ENCODE assay signal across 1 cellular context in the genomic region with DNA sequence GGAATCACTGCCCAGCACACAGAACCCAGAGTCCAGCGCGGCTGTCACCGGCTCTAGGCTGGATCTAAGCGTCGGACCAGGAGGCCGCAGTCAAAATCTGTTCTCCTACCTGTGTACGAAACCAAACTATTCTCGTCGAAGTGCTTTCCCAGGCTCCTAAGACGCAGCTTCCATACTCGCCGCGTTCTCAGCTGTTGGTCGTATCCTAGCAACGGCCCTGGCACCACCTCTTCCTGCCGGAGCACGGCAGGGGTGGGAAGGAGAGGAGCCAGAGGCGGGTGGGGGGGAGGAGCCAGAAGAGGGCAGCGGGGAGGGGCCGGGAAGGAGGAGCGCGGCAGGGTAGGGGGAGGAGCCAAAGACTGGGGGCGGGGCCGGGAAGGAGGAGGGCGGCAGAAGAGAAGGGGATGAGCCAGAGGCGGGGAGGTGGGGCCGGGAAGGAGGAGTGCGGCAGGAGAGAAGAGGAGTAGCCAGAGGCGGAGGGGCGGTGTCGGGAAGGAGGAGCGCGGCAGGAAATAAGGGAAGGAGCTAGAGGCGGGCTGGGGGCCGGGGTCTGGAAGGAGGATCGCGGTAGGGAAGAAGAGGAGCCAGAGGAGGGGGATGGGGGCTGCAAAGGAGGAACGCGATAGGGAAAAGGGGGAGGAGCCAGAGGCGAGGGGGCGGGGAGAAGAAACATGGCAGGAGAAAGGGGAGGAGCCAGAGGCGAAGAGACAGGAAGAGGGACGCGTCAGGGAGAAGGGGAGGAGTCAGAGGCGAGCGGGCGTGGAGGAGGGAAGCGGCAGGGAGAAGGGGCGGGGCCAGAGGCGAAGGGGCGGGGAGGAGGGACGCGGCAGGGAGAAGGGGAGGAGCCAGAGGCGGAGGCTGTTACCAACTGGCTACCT.
TF ChIP-seq lines count a peak whose summit lies in the region.

IQUB (minus strand) TSS at position 213 of the 878 bp plus-strand sequence. CDS start 22,255 bp downstream, outside the sequence.

TF ChIP-seq in K562, 482 proteins besides CTCF, POLR2A, EP300 and RAD21 (continued from another document and continues in another):
- no peak for TF ChIP-seq AFF4 (CRISPR knock-in tag; IDR thresholded peaks at IDR 0.05)
- peak; percentile 30; the same call in 1 of the 2 replicates for TF ChIP-seq PML (IDR thresholded peaks at IDR 0.05; ENCODE audit: low read length)
- TF ChIP-seq FOXK2 (conservative IDR thresholded peaks at IDR 0.05 in 1 of 2, IDR thresholded peaks at IDR 0.05 in 1 of 2; ENCODE audit: low read depth in 2 of 2) = peak; percentile 95 to 98
- peak; percentile 38 for TF ChIP-seq ZBTB40 (IDR thresholded peaks at IDR 0.05)
- no peak for TF ChIP-seq ZBTB40 (CRISPR knock-in tag; IDR thresholded peaks at IDR 0.05)
- no peak for TF ChIP-seq KDM1A (IDR thresholded peaks at IDR 0.05)
- TF ChIP-seq, protein P1, sequence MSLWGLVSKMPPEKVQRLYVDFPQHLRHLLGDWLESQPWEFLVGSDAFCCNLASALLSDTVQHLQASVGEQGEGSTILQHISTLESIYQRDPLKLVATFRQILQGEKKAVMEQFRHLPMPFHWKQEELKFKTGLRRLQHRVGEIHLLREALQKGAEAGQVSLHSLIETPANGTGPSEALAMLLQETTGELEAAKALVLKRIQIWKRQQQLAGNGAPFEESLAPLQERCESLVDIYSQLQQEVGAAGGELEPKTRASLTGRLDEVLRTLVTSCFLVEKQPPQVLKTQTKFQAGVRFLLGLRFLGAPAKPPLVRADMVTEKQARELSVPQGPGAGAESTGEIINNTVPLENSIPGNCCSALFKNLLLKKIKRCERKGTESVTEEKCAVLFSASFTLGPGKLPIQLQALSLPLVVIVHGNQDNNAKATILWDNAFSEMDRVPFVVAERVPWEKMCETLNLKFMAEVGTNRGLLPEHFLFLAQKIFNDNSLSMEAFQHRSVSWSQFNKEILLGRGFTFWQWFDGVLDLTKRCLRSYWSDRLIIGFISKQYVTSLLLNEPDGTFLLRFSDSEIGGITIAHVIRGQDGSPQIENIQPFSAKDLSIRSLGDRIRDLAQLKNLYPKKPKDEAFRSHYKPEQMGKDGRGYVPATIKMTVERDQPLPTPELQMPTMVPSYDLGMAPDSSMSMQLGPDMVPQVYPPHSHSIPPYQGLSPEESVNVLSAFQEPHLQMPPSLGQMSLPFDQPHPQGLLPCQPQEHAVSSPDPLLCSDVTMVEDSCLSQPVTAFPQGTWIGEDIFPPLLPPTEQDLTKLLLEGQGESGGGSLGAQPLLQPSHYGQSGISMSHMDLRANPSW (CRISPR knock-in tag; IDR thresholded peaks at IDR 0.05) = peak; percentile 66; the same call in 1 of the 2 replicates
- TF ChIP-seq CREB5 (CRISPR knock-in tag; IDR thresholded peaks at IDR 0.05) = no peak
- TF ChIP-seq TARDBP (IDR thresholded peaks at IDR 0.05) = no peak
- peak; percentile 99 for TF ChIP-seq RFX1 (IDR thresholded peaks at IDR 0.05)
- TF ChIP-seq HDAC2 (IDR thresholded peaks at IDR 0.05) = peak; percentile 79; the same call in 1 of the 2 replicates
- peak; percentile 97 for TF ChIP-seq ZNF263 (CRISPR knock-in tag; IDR thresholded peaks at IDR 0.05; ENCODE audit: borderline replicate concordance)
- peak; percentile 99 for TF ChIP-seq OTX1 (CRISPR knock-in tag; IDR thresholded peaks at IDR 0.05)
- TF ChIP-seq RNF2 (IDR thresholded peaks at IDR 0.05) = no peak
- TF ChIP-seq KDM4B (IDR thresholded peaks at IDR 0.05; ENCODE audit: borderline replicate concordance in 2 of 2, low read depth in 1 of 2) = peak in 1 of 2 experiments; percentile 86; a peak in 1 of 4 replicates
- peak in 2 of 3 experiments; percentile 72 to 86 for TF ChIP-seq YY1 (IDR thresholded peaks at IDR 0.05; ENCODE audit: borderline replicate concordance in 1 of 3, control insufficient read depth in 1 of 3, extremely low read depth in 1 of 3, insufficient read depth in 3 of 3, insufficient read length in 1 of 3, insufficient replicate concordance in 2 of 3, low read depth in 1 of 3, low read length in 2 of 3)
- TF ChIP-seq POLR2H (tag; IDR thresholded peaks at IDR 0.05; ENCODE audit: low read depth) = peak; percentile 63
- peak; percentile 53 for TF ChIP-seq GABPB1 (CRISPR knock-in tag; IDR thresholded peaks at IDR 0.05)
- no peak for TF ChIP-seq SREBF2 (CRISPR knock-in tag; IDR thresholded peaks at IDR 0.05)
- TF ChIP-seq ZNF232 (CRISPR knock-in tag; IDR thresholded peaks at IDR 0.05) = no peak
- no peak for TF ChIP-seq ZNF830 (CRISPR knock-in tag; IDR thresholded peaks at IDR 0.05)
- peak; percentile 98 for TF ChIP-seq HDGF (IDR thresholded peaks at IDR 0.05)
- TF ChIP-seq MEF2A (IDR thresholded peaks at IDR 0.05; ENCODE audit: control insufficient read depth, low read depth, low read length) = no peak
- TF ChIP-seq HDAC1 (IDR thresholded peaks at IDR 0.05) = peak in 1 of 2 experiments; percentile 96; a peak in 2 of 4 replicates
- 0 out of 2 replicates have a peak, but pooled peaks have one; percentile 27 for TF ChIP-seq BHLHE40 (IDR thresholded peaks at IDR 0.05; ENCODE audit: low read length)
- 0 out of 2 replicates have a peak, but pooled peaks have one; percentile 32 for TF ChIP-seq CHD2 (IDR thresholded peaks at IDR 0.05; ENCODE audit: low read depth, low read length)
- TF ChIP-seq, protein P2, sequence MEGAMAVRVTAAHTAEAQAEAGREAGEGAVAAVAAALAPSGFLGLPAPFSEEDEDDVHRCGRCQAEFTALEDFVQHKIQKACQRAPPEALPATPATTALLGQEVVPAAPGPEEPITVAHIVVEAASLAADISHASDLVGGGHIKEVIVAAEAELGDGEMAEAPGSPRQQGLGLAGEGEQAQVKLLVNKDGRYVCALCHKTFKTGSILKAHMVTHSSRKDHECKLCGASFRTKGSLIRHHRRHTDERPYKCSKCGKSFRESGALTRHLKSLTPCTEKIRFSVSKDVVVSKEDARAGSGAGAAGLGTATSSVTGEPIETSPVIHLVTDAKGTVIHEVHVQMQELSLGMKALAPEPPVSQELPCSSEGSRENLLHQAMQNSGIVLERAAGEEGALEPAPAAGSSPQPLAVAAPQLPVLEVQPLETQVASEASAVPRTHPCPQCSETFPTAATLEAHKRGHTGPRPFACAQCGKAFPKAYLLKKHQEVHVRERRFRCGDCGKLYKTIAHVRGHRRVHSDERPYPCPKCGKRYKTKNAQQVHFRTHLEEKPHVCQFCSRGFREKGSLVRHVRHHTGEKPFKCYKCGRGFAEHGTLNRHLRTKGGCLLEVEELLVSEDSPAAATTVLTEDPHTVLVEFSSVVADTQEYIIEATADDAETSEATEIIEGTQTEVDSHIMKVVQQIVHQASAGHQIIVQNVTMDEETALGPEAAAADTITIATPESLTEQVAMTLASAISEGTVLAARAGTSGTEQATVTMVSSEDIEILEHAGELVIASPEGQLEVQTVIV (CRISPR knock-in tag; IDR thresholded peaks at IDR 0.05; ENCODE audit: borderline replicate concordance) = no peak
- TF ChIP-seq ZNF274 (IDR thresholded peaks at IDR 0.05; ENCODE audit: borderline replicate concordance, low read depth, low read length) = no peak
- TF ChIP-seq KDM5B (IDR thresholded peaks at IDR 0.05; ENCODE audit: insufficient replicate concordance, low read depth, low read length) = peak; percentile 58
- TF ChIP-seq NR4A1 (CRISPR knock-in tag; IDR thresholded peaks at IDR 0.05) = peak; percentile 91; the same call in 1 of the 2 replicates
- no peak for TF ChIP-seq NR4A1 (tag; IDR thresholded peaks at IDR 0.05)
- TF ChIP-seq KDM2B (CRISPR knock-in tag; IDR thresholded peaks at IDR 0.05) = peak; percentile 63; the same call in 1 of the 2 replicates
- TF ChIP-seq NELFE (IDR thresholded peaks at IDR 0.05; ENCODE audit: insufficient read depth, insufficient read length) = no peak
- TF ChIP-seq ZNF12 (CRISPR knock-in tag; IDR thresholded peaks at IDR 0.05) = 0 out of 2 replicates have a peak, but pooled peaks have one; percentile 31
- peak; percentile 97 for TF ChIP-seq DACH1 (IDR thresholded peaks at IDR 0.05; ENCODE audit: partially characterized antibody)
- TF ChIP-seq MTA1 (IDR thresholded peaks at IDR 0.05; ENCODE audit: borderline replicate concordance) = peak; percentile 95
- TF ChIP-seq BRD4 (IDR thresholded peaks at IDR 0.05) = no peak
- no peak for TF ChIP-seq SLC30A9 (CRISPR knock-in tag; IDR thresholded peaks at IDR 0.05)
- TF ChIP-seq L3MBTL2 (IDR thresholded peaks at IDR 0.05) = peak; percentile 44; the same call in 1 of the 2 replicates
- TF ChIP-seq ELF4 (CRISPR knock-in tag; IDR thresholded peaks at IDR 0.05) = peak; percentile 98
- no peak for TF ChIP-seq RBM17 (IDR thresholded peaks at IDR 0.05; ENCODE audit: borderline replicate concordance, low read depth, low read length)
